ENCODE assay signal across 10 cellular contexts in the genomic region with DNA sequence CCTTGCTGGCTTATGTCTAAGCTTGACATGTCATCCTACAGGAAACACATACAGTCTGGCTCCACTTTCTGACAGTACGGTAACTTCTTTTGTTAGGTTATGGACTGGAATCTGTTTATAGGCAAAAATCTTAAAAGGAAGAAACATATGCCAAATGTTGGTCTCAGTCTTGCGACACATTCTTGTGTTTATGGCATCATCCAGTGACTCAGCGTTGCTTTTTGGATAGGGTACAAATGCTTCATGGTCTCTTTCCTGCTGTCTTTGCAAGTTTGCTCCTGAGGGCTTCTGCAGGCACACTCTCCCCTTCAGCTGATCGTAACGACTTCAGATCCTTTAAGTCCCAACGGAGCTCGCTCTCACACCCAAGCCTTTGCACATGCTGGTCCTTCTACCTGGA. TPM values are rescaled to one million over a fixed set of nuclear protein-coding genes. Genes with fewer than 3 reads are reported as not detected.
DNase-seq lines count a peak whose midpoint lies in the region; ATAC-seq and TF ChIP-seq lines count a peak whose summit lies in the region.
"Had no signal": no experiment of that assay in that cellular context is flagged by ENCODE, and none has a peak within 500 bp of the region (broad histone marks: within the 10 kb centered on the region; RNA-seq: fewer than 3 reads in every experiment).

No MANE protein-coding gene starts in this region.

- no peaks in the 10 kb centered on the region for H3K27me3 ChIP-seq in upper lobe of left lung
- H3K27me3 ChIP-seq: Peyer's patch had no signal

- no peaks in the 10 kb centered on the region for H3K27me3 Mint-ChIP-seq in activated CD8-positive, alpha-beta T cell treated with anti-CD3 and anti-CD28 coated beads for 36 hours
- H3K27me3 Mint-ChIP-seq in activated CD8-positive, alpha-beta T cell treated with anti-CD3 and anti-CD28 coated beads, Interleukin-2, amount 10 ng/mL, durations not matched to agents 7 days and 5 days (ENCODE audit: low read depth): no peaks in the 10 kb centered on the region
- H3K27me3 Mint-ChIP-seq: CD4-positive, alpha-beta memory T cell had no signal

- peak overlapping the region; percentile 9 for H3K27ac Mint-ChIP-seq in activated CD8-positive, alpha-beta T cell treated with anti-CD3 and anti-CD28 coated beads for 36 hours
- H3K27ac Mint-ChIP-seq in activated CD8-positive, alpha-beta T cell treated with anti-CD3 and anti-CD28 coated beads, Interleukin-2, amount 10 ng/mL, durations not matched to agents 7 days and 5 days: no peak overlapping the region

- peaks cover 7 to 22% (median 14%) of the 10 kb centered on the region in 4 donors for H3K4me1 ChIP-seq in upper lobe of left lung
- H3K4me1 ChIP-seq: Peyer's patch had no signal

- WGBS in adipose tissue, 3 donors: 24 to 69% (median 37%) methylated on average over 6 to 7 of the region's 7 CpGs
- WGBS in upper lobe of left lung, 2 donors: 36 to 45% methylated on average over 7 of the region's 7 CpGs

- DNase-seq in activated CD8-positive, alpha-beta T cell treated with anti-CD3 and anti-CD28 coated beads for 36 hours: peak; percentile 35
- no peak for DNase-seq in activated CD8-positive, alpha-beta T cell treated with anti-CD3 and anti-CD28 coated beads, Interleukin-2, amount 10 ng/mL, durations not matched to agents 7 days and 5 days
- DNase-seq in inferior parietal cortex (ENCODE audit: extremely low spot score) (peak; percentile 27), upper lobe of left lung (peak in 1 of 2 donors; percentile 59), DMS53 (lab: John Stamatoyannopoulos, UW) (no peak), GM20000 (ENCODE audit: low spot score) (no peak)
- DNase-seq in effector CD8-positive, alpha-beta T cell (lab: John Stamatoyannopoulos, UW): no peak
- DNase-seq: CD4-positive, alpha-beta memory T cell had no signal

- H3K4me3 ChIP-seq in upper lobe of left lung: no peak overlapping the region
- H3K4me3 ChIP-seq: Peyer's patch had no signal

- TF ChIP-seq EP300 in upper lobe of left lung (IDR thresholded peaks at IDR 0.05): peak in 2 of 4 donors; percentile 51 to 77

- peaks cover 7% of the 10 kb centered on the region for H3K9me3 Mint-ChIP-seq in activated CD8-positive, alpha-beta T cell treated with anti-CD3 and anti-CD28 coated beads for 36 hours
- peaks cover 2% of the 10 kb centered on the region for H3K9me3 Mint-ChIP-seq in activated CD8-positive, alpha-beta T cell treated with anti-CD3 and anti-CD28 coated beads, Interleukin-2, amount 10 ng/mL, durations not matched to agents 7 days and 5 days (ENCODE audit: insufficient read depth)

- TF ChIP-seq POLR2A in upper lobe of left lung (IDR thresholded peaks at IDR 0.05): peak in 1 of 4 donors; percentile 31

- ATAC-seq in activated CD8-positive, alpha-beta T cell treated with anti-CD3 and anti-CD28 coated beads for 36 hours: no peak
- ATAC-seq in activated CD8-positive, alpha-beta T cell treated with anti-CD3 and anti-CD28 coated beads, Interleukin-2, amount 10 ng/mL, durations not matched to agents 7 days and 5 days: no peak
- peak; percentile 19 to 88 for ATAC-seq in upper lobe of left lung (ENCODE audit: low FRiP score in 2 of 2)

- intact Hi-C loops in activated CD8-positive, alpha-beta T cell treated with anti-CD3 and anti-CD28 coated beads for 36 hours (cut with micrococcal nuclease): no loop called here

- H3K36me3 ChIP-seq in upper lobe of left lung: no peaks in the 10 kb centered on the region
- H3K36me3 ChIP-seq: Peyer's patch had no signal

- H3K27ac ChIP-seq in adipose tissue (ENCODE audit: low read depth, low read length) (peak overlapping the region; percentile 6), upper lobe of left lung (peak overlapping the region; percentile 13 to 78 (median 57))
- H3K27ac ChIP-seq: Peyer's patch had no signal

- H3K36me3 Mint-ChIP-seq in activated CD8-positive, alpha-beta T cell treated with anti-CD3 and anti-CD28 coated beads for 36 hours (ENCODE audit: low read depth): peaks cover 10% of the 10 kb centered on the region
- H3K36me3 Mint-ChIP-seq in activated CD8-positive, alpha-beta T cell treated with anti-CD3 and anti-CD28 coated beads, Interleukin-2, amount 10 ng/mL, durations not matched to agents 7 days and 5 days (ENCODE audit: low read depth): peaks cover 28% of the 10 kb centered on the region
- H3K36me3 Mint-ChIP-seq: CD4-positive, alpha-beta memory T cell had no signal

- TF ChIP-seq CTCF in activated CD8-positive, alpha-beta T cell treated with anti-CD3 and anti-CD28 coated beads for 36 hours (IDR thresholded peaks at IDR 0.05): no peak
- TF ChIP-seq CTCF in upper lobe of left lung (IDR thresholded peaks at IDR 0.05): no peak
- TF ChIP-seq CTCF in GM20000 (IDR thresholded peaks at IDR 0.05; ENCODE audit: extremely low read depth, missing control alignments): no peak

- CTCF ChIA-PET in activated CD8-positive, alpha-beta T cell treated with anti-CD3 and anti-CD28 coated beads for 36 hours (lab: Charles Lee): interaction anchor here (0.7 to 1.7 kb wide), 3 partner anchors 15 to 60 kb away, joined by 3 to 6 read pairs (median 4); no protein-coding TSS in a partner anchor
- CTCF ChIA-PET in activated CD8-positive, alpha-beta T cell treated with anti-CD3 and anti-CD28 coated beads, Interleukin-2, amount 10 ng/mL, durations not matched to agents 7 days and 5 days (lab: Charles Lee): interaction anchor here (1.0 to 2.3 kb wide), 2 partner anchors 22 to 61 kb away, joined by 3 to 6 read pairs; no protein-coding TSS in a partner anchor

- peaks cover 36% of the 10 kb centered on the region for H3K4me1 Mint-ChIP-seq in activated CD8-positive, alpha-beta T cell treated with anti-CD3 and anti-CD28 coated beads for 36 hours (ENCODE audit: low read depth)
- H3K4me1 Mint-ChIP-seq in activated CD8-positive, alpha-beta T cell treated with anti-CD3 and anti-CD28 coated beads, Interleukin-2, amount 10 ng/mL, durations not matched to agents 7 days and 5 days (ENCODE audit: low read depth): peaks cover 37% of the 10 kb centered on the region

- no peak overlapping the region for H3K4me3 Mint-ChIP-seq in activated CD8-positive, alpha-beta T cell treated with anti-CD3 and anti-CD28 coated beads for 36 hours
- no peak overlapping the region for H3K4me3 Mint-ChIP-seq in activated CD8-positive, alpha-beta T cell treated with anti-CD3 and anti-CD28 coated beads, Interleukin-2, amount 10 ng/mL, durations not matched to agents 7 days and 5 days
- H3K4me3 Mint-ChIP-seq: CD4-positive, alpha-beta memory T cell had no signal

- POLR2A ChIA-PET in activated CD8-positive, alpha-beta T cell treated with anti-CD3 and anti-CD28 coated beads for 36 hours (lab: Charles Lee): interaction anchor here (0.5 to 1.9 kb wide), 3 partner anchors 18 to 24 kb away, joined by 3 to 5 read pairs (median 5); a partner anchor contains a TSS
- POLR2A ChIA-PET in activated CD8-positive, alpha-beta T cell treated with anti-CD3 and anti-CD28 coated beads, Interleukin-2, amount 10 ng/mL, durations not matched to agents 7 days and 5 days (lab: Charles Lee): interaction anchor here (0.8 kb wide), 1 partner anchor 23 kb away, joined by 3 read pairs; a partner anchor contains a TSS

- H3K9me3 ChIP-seq in upper lobe of left lung: no peaks in the 10 kb centered on the region
- H3K9me3 ChIP-seq: Peyer's patch had no signal

RNA-seq across cellular contexts. Expression of a gene that starts 23.5 kb away (rescaled TPM):
- 10 to 100 TPM; 21.7 to 23.9 TPM for total RNA-seq in activated CD8-positive, alpha-beta T cell treated with anti-CD3 and anti-CD28 coated beads for 36 hours
- 10 to 100 TPM; 52.6 to 55.3 TPM for total RNA-seq in activated CD8-positive, alpha-beta T cell treated with anti-CD3 and anti-CD28 coated beads, Interleukin-2, amount 10 ng/mL, durations not matched to agents 7 days and 5 days
- polyA plus RNA-seq in adipose tissue: 1 to 10 TPM in 2 of 3 donors, under 1 TPM in 1; 0.67 to 2.2 (median 2.0) TPM
- 1 to 10 TPM; 2.6 to 6.5 (median 4.8) TPM for total RNA-seq in upper lobe of left lung

Comparison
In these comparisons a context has a peak if more than half of its experiments do, and no peak if none do; other contexts are left out.
1. DNase-seq: peak in activated CD8-positive, alpha-beta T cell treated with anti-CD3 and anti-CD28 coated beads for 36 hours (single experiment) and inferior parietal cortex (single experiment); none in activated CD8-positive, alpha-beta T cell treated with anti-CD3 and anti-CD28 coated beads, Interleukin-2, amount 10 ng/mL, durations not matched to agents 7 days and 5 days (single experiment), DMS53 (single experiment), effector CD8-positive, alpha-beta T cell (single experiment) and GM20000 (single experiment).
2. ATAC-seq: peak in upper lobe of left lung (2 of 2); none in activated CD8-positive, alpha-beta T cell treated with anti-CD3 and anti-CD28 coated beads for 36 hours (single experiment) and activated CD8-positive, alpha-beta T cell treated with anti-CD3 and anti-CD28 coated beads, Interleukin-2, amount 10 ng/mL, durations not matched to agents 7 days and 5 days (single experiment).